ENCODE assay signal across 25 cellular contexts in genomic region chr4:139770361-139770760, GRCh38.
A peak's percentile ranks its signal among the peaks of the same experiment; 100 is the strongest.
DNase-seq lines count a peak whose midpoint lies in the region; ATAC-seq and TF ChIP-seq lines count a peak whose summit lies in the region.
"Had no signal": no experiment of that assay in that cellular context is flagged by ENCODE, and none has a peak within 500 bp of the region (broad histone marks: within the 10 kb centered on the region; RNA-seq: fewer than 3 reads in every experiment).

No MANE protein-coding gene starts in this region.

- H3K36me3 Mint-ChIP-seq in progenitor cell of endocrine pancreas (ENCODE audit: insufficient read depth) = peaks cover 7% of the 10 kb centered on the region
- H3K36me3 Mint-ChIP-seq: activated CD8-positive, alpha-beta memory T cell treated with anti-CD3 and anti-CD28 coated beads, Interleukin-2, amount 10 ng/mL, durations not matched to agents 7 days and 5 days; activated naive CD4-positive, alpha-beta T cell treated with anti-CD3 and anti-CD28 coated beads, Interleukin-2, amount 10 ng/mL, durations not matched to agents 7 days and 5 days; natural killer cell had no signal

- H3K4me1 Mint-ChIP-seq in progenitor cell of endocrine pancreas (ENCODE audit: low read depth) = peaks cover 14% of the 10 kb centered on the region
- H3K4me1 Mint-ChIP-seq: activated CD8-positive, alpha-beta memory T cell treated with anti-CD3 and anti-CD28 coated beads, Interleukin-2, amount 10 ng/mL, durations not matched to agents 7 days and 5 days; activated naive CD4-positive, alpha-beta T cell treated with anti-CD3 and anti-CD28 coated beads, Interleukin-2, amount 10 ng/mL, durations not matched to agents 7 days and 5 days; natural killer cell had no signal

- H3K4me3 Mint-ChIP-seq in progenitor cell of endocrine pancreas (ENCODE audit: low read depth) = no peak overlapping the region
- H3K4me3 Mint-ChIP-seq: activated CD8-positive, alpha-beta memory T cell treated with anti-CD3 and anti-CD28 coated beads, Interleukin-2, amount 10 ng/mL, durations not matched to agents 7 days and 5 days; activated naive CD4-positive, alpha-beta T cell treated with anti-CD3 and anti-CD28 coated beads, Interleukin-2, amount 10 ng/mL, durations not matched to agents 7 days and 5 days; dendritic cell treated with granulocyte-macrophage colony-stimulating factor and Interleukin-4, amounts not matched to agents 40 ng/mL and 50 ng/mL, for 4 days; natural killer cell had no signal

- peaks cover 3% of the 10 kb centered on the region for H3K9me3 Mint-ChIP-seq in progenitor cell of endocrine pancreas (ENCODE audit: low read depth)
- H3K9me3 Mint-ChIP-seq: activated naive CD4-positive, alpha-beta T cell treated with anti-CD3 and anti-CD28 coated beads, Interleukin-2, amount 10 ng/mL, durations not matched to agents 7 days and 5 days; dendritic cell treated with granulocyte-macrophage colony-stimulating factor and Interleukin-4, amounts not matched to agents 40 ng/mL and 50 ng/mL, for 4 days; natural killer cell had no signal

- intact Hi-C loops in Right ventricle myocardium superior (cut with DNase I) = no loop called here

- no peaks in the 10 kb centered on the region for H3K27me3 Mint-ChIP-seq in progenitor cell of endocrine pancreas
- H3K27me3 Mint-ChIP-seq: dendritic cell treated with granulocyte-macrophage colony-stimulating factor and Interleukin-4, amounts not matched to agents 40 ng/mL and 50 ng/mL, for 4 days had no signal

- peak; percentile 88 for ATAC-seq in Right ventricle myocardium superior (ENCODE audit: poor library complexity)
- peak; percentile 47 for ATAC-seq in left lobe of liver
- ATAC-seq in GM21737 (IDR thresholded peaks at IDR 0.05; ENCODE audit: unreplicated experiment) = no peak
- ATAC-seq in HG02840 (IDR thresholded peaks at IDR 0.05; ENCODE audit: low FRiP score, unreplicated experiment) = no peak
- ATAC-seq: activated CD8-positive, alpha-beta memory T cell treated with anti-CD3 and anti-CD28 coated beads, Interleukin-2, amount 10 ng/mL, durations not matched to agents 7 days and 5 days; HCT116; natural killer cell had no signal

- no peak for TF ChIP-seq CTCF in progenitor cell of endocrine pancreas (IDR thresholded peaks at IDR 0.05; ENCODE audit: unreplicated experiment)

- H3K27ac Mint-ChIP-seq in progenitor cell of endocrine pancreas = peak overlapping the region; percentile 45
- H3K27ac Mint-ChIP-seq: activated CD8-positive, alpha-beta memory T cell treated with anti-CD3 and anti-CD28 coated beads, Interleukin-2, amount 10 ng/mL, durations not matched to agents 7 days and 5 days; activated naive CD4-positive, alpha-beta T cell treated with anti-CD3 and anti-CD28 coated beads, Interleukin-2, amount 10 ng/mL, durations not matched to agents 7 days and 5 days; dendritic cell treated with granulocyte-macrophage colony-stimulating factor and Interleukin-4, amounts not matched to agents 40 ng/mL and 50 ng/mL, for 4 days; natural killer cell had no signal

- DNase-seq in AG20443 (ENCODE audit: low spot score) (peak; percentile 35), Right ventricle myocardium superior (peak; percentile 48), left lobe of liver (ENCODE audit: low spot score) (no peak), progenitor cell of endocrine pancreas (ENCODE audit: low spot score, unreplicated experiment) (no peak), NCI-H2171 (lab: John Stamatoyannopoulos, UW) (no peak), NCI-H146 treated with DMSO at 0.1 percent for 48 hours (lab: John Stamatoyannopoulos, UW; ENCODE audit: unreplicated experiment) (no peak)
- DNase-seq: activated CD4-positive, alpha-beta T cell treated with anti-CD3 and anti-CD28 coated beads, Interleukin-2, amount 50 U/mL, for 1 hour; activated CD8-positive, alpha-beta memory T cell treated with anti-CD3 and anti-CD28 coated beads, Interleukin-2, amount 10 ng/mL, durations not matched to agents 7 days and 5 days; activated naive CD4-positive, alpha-beta T cell treated with anti-CD3 and anti-CD28 coated beads, Interleukin-2, amount 10 ng/mL, durations not matched to agents 7 days and 5 days; BE2C; Caco-2; DMS79 treated with DMSO at 0.1 percent for 48 hours; IMR-90; kidney glomerular epithelial cell; natural killer cell; NCI-H1105; NCI-H2029 treated with DMSO at 0.1 percent for 48 hours; NCI-H446; NCI-H82; stimulated activated CD4-positive, alpha-beta T cell treated with anti-CD3 and anti-CD28 coated beads, Interleukin-2, amount 100 ng/mL, for 24 hours; T-helper 9 cell had no signal

Comparison
In these comparisons a context has a peak if more than half of its experiments do, and no peak if none do; other contexts are left out.
1. DNase-seq: peak in AG20443 (single experiment) and Right ventricle myocardium superior (single experiment); none in left lobe of liver (single experiment), progenitor cell of endocrine pancreas (single experiment), NCI-H2171 (single experiment) and NCI-H146 treated with DMSO at 0.1 percent for 48 hours (single experiment).
2. ATAC-seq: peak in Right ventricle myocardium superior (single experiment) and left lobe of liver (single experiment); none in GM21737 (single experiment) and HG02840 (single experiment).